Comparison of ENCODE assay signal across 19 cellular contexts in genomic region chr20:63544958-63545516, GRCh38. TPM values are rescaled to one million over a fixed set of nuclear protein-coding genes. Genes with fewer than 3 reads are reported as not detected.
A peak's percentile ranks its signal among the peaks of the same experiment; 100 is the strongest.
DNase-seq lines count a peak whose midpoint lies in the region; ATAC-seq, FAIRE-seq and TF ChIP-seq lines count a peak whose summit lies in the region.
"Had no signal": no experiment of that assay in that cellular context is flagged by ENCODE, and none has a peak within 500 bp of the region (broad histone marks: within the 10 kb centered on the region; RNA-seq: fewer than 3 reads in every experiment).

No MANE protein-coding gene starts in this region.

- peak; percentile 75 to 78 for DNase-seq in A549 (ENCODE audit: low read depth in 1 of 2, low spot score in 1 of 2)
- peak; percentile 98 for DNase-seq in HPDE6-E6E7 (ENCODE audit: extremely low spot score)
- DNase-seq in Peyer's patch = peak in 2 of 3 donors; percentile 75 to 76
- peak; percentile 95 for DNase-seq in keratinocyte (ENCODE audit: low read depth, low spot score)
- no peak for DNase-seq in activated naive CD8-positive, alpha-beta T cell treated with anti-CD3 and anti-CD28 coated beads for 36 hours
- no peak for DNase-seq in RPMI8226
- no peak for DNase-seq in CD4-positive, alpha-beta T cell
- DNase-seq in effector memory CD8-positive, alpha-beta T cell = no peak
- DNase-seq: activated CD4-positive, alpha-beta T cell treated with anti-CD3 and anti-CD28 coated beads for 1 hour; activated gamma-delta T cell treated with Interleukin-2 at 50 U/mL for 16 hours; aorta; GDM1; GOT3; mesenchymal stem cell; NCI-H2081; stimulated activated CD4-positive, alpha-beta T cell treated with anti-CD3 and anti-CD28 coated beads, Interleukin-1b, Interleukin-23, amount 100 ng/mL, for 48 hours had no signal

- POLR2A ChIA-PET in A549 (lab: Yijun Ruan, JAX) = interaction anchor here (0.7 kb wide), 1 partner anchor 320 kb away, joined by 3 read pairs; the partner anchor contains the start of gene TPD52L2
- POLR2A ChIA-PET in CD4-positive, alpha-beta T cell (lab: Charles Lee) = interaction anchor here (0.6 to 1.6 kb wide), 2 partner anchors 74 to 82 kb away, joined by 3 read pairs; partner anchors contain the start of gene GMEB2

- no peaks in the 10 kb centered on the region for H3K9me1 ChIP-seq in keratinocyte (ENCODE audit: control insufficient read depth, extremely low read depth, insufficient read depth, low read length)

- dilution Hi-C loops in keratinocyte (cut with MboI; ENCODE audit: extremely low pct_ligation_motif_present, low sequenced_read_pairs) = no loop called here

- H3K27me3 ChIP-seq in Peyer's patch (peaks cover 0 to 5% of the 10 kb centered on the region in 2 donors), keratinocyte (ENCODE audit: control insufficient read depth, extremely low read depth, insufficient read depth, low read length) (peaks cover 3% of the 10 kb centered on the region)
- peaks cover 3% of the 10 kb centered on the region for H3K27me3 ChIP-seq in CD4-positive, alpha-beta T cell (ENCODE audit: control insufficient read depth, insufficient read depth, low read length)

- peaks cover 10% of the 10 kb centered on the region for H3K27me3 Mint-ChIP-seq in activated naive CD8-positive, alpha-beta T cell treated with anti-CD3 and anti-CD28 coated beads for 36 hours
- no peaks in the 10 kb centered on the region for H3K27me3 Mint-ChIP-seq in CD4-positive, alpha-beta T cell
- H3K27me3 Mint-ChIP-seq in effector memory CD8-positive, alpha-beta T cell = peaks cover 15 to 42% of the 10 kb centered on the region in 2 donors

- no peak for TF ChIP-seq RAD21 in A549 (conservative IDR thresholded peaks at IDR 0.05 in 1 of 2, IDR thresholded peaks at IDR 0.05 in 1 of 2)

- intact Hi-C loops in CD4-positive, alpha-beta T cell (cut with DNase I, micrococcal nuclease) = no loop called here

- H3K27ac ChIP-seq in A549 = peak overlapping the region in 1 of 2 experiments; percentile 66; a peak in 3 of 6 replicates
- peak overlapping the region in 2 of 4 donors; percentile 46 to 57 for H3K27ac ChIP-seq in Peyer's patch
- H3K27ac ChIP-seq in keratinocyte (ENCODE audit: control insufficient read depth, insufficient read depth, low read length) = peak overlapping the region; percentile 67
- no peak overlapping the region for H3K27ac ChIP-seq in CD4-positive, alpha-beta T cell (ENCODE audit: low read depth, low read length)
- H3K27ac ChIP-seq: neutrophil had no signal

- no peaks in the 10 kb centered on the region for H3K79me2 ChIP-seq in keratinocyte (ENCODE audit: control insufficient read depth, insufficient read depth, low read length)

- no peaks in the 10 kb centered on the region for H3K9me3 Mint-ChIP-seq in activated naive CD8-positive, alpha-beta T cell treated with anti-CD3 and anti-CD28 coated beads for 36 hours
- H3K9me3 Mint-ChIP-seq in CD4-positive, alpha-beta T cell = no peaks in the 10 kb centered on the region
- H3K9me3 Mint-ChIP-seq in effector memory CD8-positive, alpha-beta T cell = no peaks in the 10 kb centered on the region

- FAIRE-seq in A549 (lab: Jason Lieb, UNC) = no peak
- FAIRE-seq in keratinocyte (lab: Jason Lieb, UNC) = peak; percentile 96
- FAIRE-seq: endothelial cell of umbilical vein, GM12892 had no signal

- H3K4me1 ChIP-seq in A549 (peaks cover 11% of the 10 kb centered on the region), Peyer's patch (peaks cover 0 to 37% (median 11%) of the 10 kb centered on the region in 4 donors), keratinocyte (ENCODE audit: control insufficient read depth, extremely low read depth, insufficient read depth, low read length) (peaks cover 40% of the 10 kb centered on the region)

- no peaks in the 10 kb centered on the region for H3K36me3 Mint-ChIP-seq in activated naive CD8-positive, alpha-beta T cell treated with anti-CD3 and anti-CD28 coated beads for 36 hours
- no peaks in the 10 kb centered on the region for H3K36me3 Mint-ChIP-seq in CD4-positive, alpha-beta T cell (ENCODE audit: low read depth)
- H3K36me3 Mint-ChIP-seq in effector memory CD8-positive, alpha-beta T cell (ENCODE audit: insufficient read depth) = peaks cover 5% of the 10 kb centered on the region

- H3K4me1 Mint-ChIP-seq in activated naive CD8-positive, alpha-beta T cell treated with anti-CD3 and anti-CD28 coated beads for 36 hours = peaks cover 3% of the 10 kb centered on the region
- H3K4me1 Mint-ChIP-seq in CD4-positive, alpha-beta T cell (ENCODE audit: low read depth) = no peaks in the 10 kb centered on the region
- peaks cover 5 to 8% of the 10 kb centered on the region in 2 donors for H3K4me1 Mint-ChIP-seq in effector memory CD8-positive, alpha-beta T cell (ENCODE audit: low read depth in 2 of 2)

- no peaks in the 10 kb centered on the region for H3K9me3 ChIP-seq in A549
- no peaks in the 10 kb centered on the region for H3K9me3 ChIP-seq in Peyer's patch
- no peaks in the 10 kb centered on the region for H3K9me3 ChIP-seq in keratinocyte (ENCODE audit: control insufficient read depth, low read depth, low read length)
- no peaks in the 10 kb centered on the region for H3K9me3 ChIP-seq in CD4-positive, alpha-beta T cell (ENCODE audit: control insufficient read depth, low read length)
- H3K9me3 ChIP-seq: neutrophil had no signal

- peak; percentile 38 to 59 for ATAC-seq in A549
- no peak for ATAC-seq in CD4-positive, alpha-beta T cell (ENCODE audit: poor library complexity)
- no peak for ATAC-seq in effector memory CD8-positive, alpha-beta T cell (replicated peaks)

- no peak for TF ChIP-seq EP300 in A549 (IDR thresholded peaks at IDR 0.05)

- no peak overlapping the region for H3K27ac Mint-ChIP-seq in activated naive CD8-positive, alpha-beta T cell treated with anti-CD3 and anti-CD28 coated beads for 36 hours
- no peak overlapping the region for H3K27ac Mint-ChIP-seq in CD4-positive, alpha-beta T cell
- H3K27ac Mint-ChIP-seq in effector memory CD8-positive, alpha-beta T cell = no peak overlapping the region

- CTCF ChIA-PET in A549 (lab: Yijun Ruan, JAX) = interaction anchor here (1.0 to 3.3 kb wide), 3 partner anchors 7 to 429 kb away, joined by 3 to 22 read pairs (median 4); partner anchors contain the start of gene PTK6
- CTCF ChIA-PET in CD4-positive, alpha-beta T cell (lab: Charles Lee) = no interaction called here

- 57% methylated on average over 6 of the region's 19 CpGs for WGBS in A549 (ENCODE audit: missing lambda C conversion rate)

- H3K4me2 ChIP-seq in A549 = peak overlapping the region; percentile 42; the same call in 2 of the 3 replicates
- H3K4me2 ChIP-seq in keratinocyte (ENCODE audit: control insufficient read depth, extremely low read depth, insufficient read depth, low read depth, low read length) = peak overlapping the region; percentile 49

- H3K4me3 Mint-ChIP-seq in activated naive CD8-positive, alpha-beta T cell treated with anti-CD3 and anti-CD28 coated beads for 36 hours = no peak overlapping the region
- H3K4me3 Mint-ChIP-seq in CD4-positive, alpha-beta T cell = no peak overlapping the region
- H3K4me3 Mint-ChIP-seq in effector memory CD8-positive, alpha-beta T cell = no peak overlapping the region

- TF ChIP-seq POLR2A in A549 (IDR thresholded peaks at IDR 0.05; ENCODE audit: low read length) (no peak), Peyer's patch (IDR thresholded peaks at IDR 0.05) (no peak)

- H2AFZ ChIP-seq in keratinocyte (ENCODE audit: control insufficient read depth, low read length) = no peak overlapping the region

- TF ChIP-seq CTCF in A549 (IDR thresholded peaks at IDR 0.05) (no peak), Peyer's patch (IDR thresholded peaks at IDR 0.05) (no peak), keratinocyte (optimal IDR thresholded peaks at IDR 0.05 in 1 of 3, IDR thresholded peaks at IDR 0.05 in 1 of 3, conservative IDR thresholded peaks at IDR 0.05 in 1 of 3; ENCODE audit: extremely low read depth in 1 of 3, insufficient read depth in 2 of 3, low read length in 3 of 3) (no peak)
- no peak for TF ChIP-seq CTCF in CD4-positive, alpha-beta T cell (IDR thresholded peaks at IDR 0.05)

- no peaks in the 10 kb centered on the region for H4K20me1 ChIP-seq in keratinocyte (ENCODE audit: control insufficient read depth, extremely low read depth, insufficient read depth, low read length)

- H3K4me3 ChIP-seq in A549 (no peak overlapping the region), Peyer's patch (no peak overlapping the region), keratinocyte (ENCODE audit: control insufficient read depth in 2 of 3, extremely low read depth in 1 of 3, insufficient read depth in 2 of 3, low read depth in 1 of 3, low read length in 3 of 3) (peak overlapping the region in 1 of 3 experiments; percentile 31)

- H3K9ac ChIP-seq in keratinocyte (ENCODE audit: control insufficient read depth, extremely low read depth, insufficient read depth, low read length) = peak overlapping the region; percentile 48

- H3K36me3 ChIP-seq in Peyer's patch = no peaks in the 10 kb centered on the region
- H3K36me3 ChIP-seq in keratinocyte (ENCODE audit: control insufficient read depth in 2 of 2, extremely low read depth in 1 of 2, insufficient read depth in 2 of 2, low read length in 2 of 2) = no peaks in the 10 kb centered on the region
- H3K36me3 ChIP-seq: neutrophil had no signal

RNA-seq across cellular contexts. Expression of gene SRMS, which starts 2.5 kb away (rescaled TPM):
- not detected in 2 replicates for polyA plus RNA-seq in A549 (2011; rRNA removed)
- not detected in 2 replicates for polyA plus RNA-seq in A549 (2012; cell fraction: cytosol; rRNA removed)
- polyA plus RNA-seq in A549 (2012; cell fraction: nucleus; rRNA removed) = 0.02 TPM in 1 of 2 replicates, not detected in the other
- polyA plus RNA-seq in A549 (2017; fragmentation: RNase III; extraction: RNeasy Plus Mini Kit Qiagen cat#74134 plus additional on column Dnase treatment) = not detected in 3 replicates
- not detected in 2 replicates for polyA minus RNA-seq in A549 (2011; rRNA and poly(A)+ RNA removed)
- not detected for total RNA-seq in Peyer's patch
- 0.10 to 0.32 TPM (median 0.14 TPM) in 3 replicates for polyA plus RNA-seq in keratinocyte
- polyA plus RNA-seq in keratinocyte (2011; ENCODE audit: low read depth) = not detected
- polyA plus RNA-seq in keratinocyte (2011; cell fraction: cytosol; rRNA removed) = 0.05 and 0.30 TPM in 2 replicates
- 0.52 and 0.97 TPM in 2 replicates for polyA plus RNA-seq in keratinocyte (2011; cell fraction: nucleus; rRNA removed)
- polyA plus RNA-seq in keratinocyte (2012; ENCODE audit: low replicate concordance) = 0.28 TPM in 1 of 2 replicates, not detected in the other
- polyA minus RNA-seq in keratinocyte = 0.13 to 1.3 TPM in 2 of 3 replicates, not detected in the other
- not detected for polyA minus RNA-seq in keratinocyte (2011; cell fraction: cytosol; rRNA and poly(A)+ RNA removed)
- polyA minus RNA-seq in keratinocyte (2011; cell fraction: nucleus; rRNA and poly(A)+ RNA removed) = 0.53 and 0.54 TPM in 2 replicates
- total RNA-seq in activated naive CD8-positive, alpha-beta T cell treated with anti-CD3 and anti-CD28 coated beads for 36 hours = not detected
- not detected for total RNA-seq in CD4-positive, alpha-beta T cell
- total RNA-seq: aorta, endothelial cell of umbilical vein had no signal
- polyA plus RNA-seq: aorta, endothelial cell of umbilical vein had no signal

RNA-seq across cellular contexts. Expression of gene PTK6, which starts 7.9 kb away (rescaled TPM):
- polyA plus RNA-seq in A549 (2011; rRNA removed) = 1.1 and 1.2 TPM in 2 replicates
- polyA plus RNA-seq in A549 (2012; cell fraction: cytosol; rRNA removed) = 1.3 and 1.8 TPM in 2 replicates
- polyA plus RNA-seq in A549 (2012; cell fraction: nucleus; rRNA removed) = 4.3 and 4.6 TPM in 2 replicates
- 1.6 to 2.2 TPM (median 2.0 TPM) in 3 replicates for polyA plus RNA-seq in A549 (2017; fragmentation: RNase III; extraction: RNeasy Plus Mini Kit Qiagen cat#74134 plus additional on column Dnase treatment)
- 0.54 and 0.91 TPM in 2 replicates for polyA minus RNA-seq in A549 (2011; rRNA and poly(A)+ RNA removed)
- 100 to 1,000 TPM in 1 of 4 donors, 10 to 100 TPM in 2, 1 to 10 TPM in 1; 8.3 to 109 (median 84.5) TPM for total RNA-seq in Peyer's patch
- polyA plus RNA-seq in keratinocyte = 28.5 to 38.9 TPM (median 37.0 TPM) in 3 replicates
- 10.8 TPM for polyA plus RNA-seq in keratinocyte (2011; ENCODE audit: low read depth)
- polyA plus RNA-seq in keratinocyte (2011; cell fraction: cytosol; rRNA removed) = 29.9 and 50.4 TPM in 2 replicates
- polyA plus RNA-seq in keratinocyte (2011; cell fraction: nucleus; rRNA removed) = 63.1 and 87.1 TPM in 2 replicates
- 32.1 and 36.7 TPM in 2 replicates for polyA plus RNA-seq in keratinocyte (2012; ENCODE audit: low replicate concordance)
- 18.9 to 27.3 TPM (median 23.5 TPM) in 3 replicates for polyA minus RNA-seq in keratinocyte
- polyA minus RNA-seq in keratinocyte (2011; cell fraction: cytosol; rRNA and poly(A)+ RNA removed) = 51.6 TPM
- polyA minus RNA-seq in keratinocyte (2011; cell fraction: nucleus; rRNA and poly(A)+ RNA removed) = 26.2 and 30.3 TPM in 2 replicates
- total RNA-seq in activated naive CD8-positive, alpha-beta T cell treated with anti-CD3 and anti-CD28 coated beads for 36 hours = under 1 TPM; 0.16 to 0.26 TPM
- under 1 TPM; 0.19 to 0.22 TPM for total RNA-seq in CD4-positive, alpha-beta T cell
- polyA plus RNA-seq: endothelial cell of umbilical vein had no signal

RNA-seq across cellular contexts. Expression of gene FNDC11, which starts 8.9 kb away (rescaled TPM):
- 0.09 and 0.18 TPM in 2 replicates for polyA plus RNA-seq in A549 (2011; rRNA removed)
- 0.24 and 0.26 TPM in 2 replicates for polyA plus RNA-seq in A549 (2012; cell fraction: cytosol; rRNA removed)
- polyA plus RNA-seq in A549 (2012; cell fraction: nucleus; rRNA removed) = 0.45 and 0.46 TPM in 2 replicates
- 0.10 to 0.16 TPM (median 0.14 TPM) in 3 replicates for polyA plus RNA-seq in A549 (2017; fragmentation: RNase III; extraction: RNeasy Plus Mini Kit Qiagen cat#74134 plus additional on column Dnase treatment)
- polyA minus RNA-seq in A549 (2011; rRNA and poly(A)+ RNA removed) = 0.34 TPM in 1 of 2 replicates, not detected in the other
- under 1 TPM in 1 of 4 donors, not detected in 3; 0.67 TPM for total RNA-seq in Peyer's patch
- 0.48 to 0.84 TPM (median 0.55 TPM) in 3 replicates for polyA plus RNA-seq in keratinocyte
- polyA plus RNA-seq in keratinocyte (2011; ENCODE audit: low read depth) = not detected
- 0.43 and 0.79 TPM in 2 replicates for polyA plus RNA-seq in keratinocyte (2011; cell fraction: cytosol; rRNA removed)
- 1.3 and 3.7 TPM in 2 replicates for polyA plus RNA-seq in keratinocyte (2011; cell fraction: nucleus; rRNA removed)
- 0.55 and 0.81 TPM in 2 replicates for polyA plus RNA-seq in keratinocyte (2012; ENCODE audit: low replicate concordance)
- 0.22 to 0.39 TPM (median 0.30 TPM) in 3 replicates for polyA minus RNA-seq in keratinocyte
- not detected for polyA minus RNA-seq in keratinocyte (2011; cell fraction: cytosol; rRNA and poly(A)+ RNA removed)
- polyA minus RNA-seq in keratinocyte (2011; cell fraction: nucleus; rRNA and poly(A)+ RNA removed) = 0.47 and 0.84 TPM in 2 replicates
- under 1 TPM; 0.10 to 0.20 TPM for total RNA-seq in activated naive CD8-positive, alpha-beta T cell treated with anti-CD3 and anti-CD28 coated beads for 36 hours
- 1 to 10 TPM; 1.7 to 1.8 TPM for total RNA-seq in CD4-positive, alpha-beta T cell

RNA-seq across cellular contexts. Expression of gene PPDPF, which starts 24.5 kb away (rescaled TPM):
- polyA plus RNA-seq in A549 (2011; rRNA removed) (4.6 and 7.7 TPM in 2 replicates), A549 (2017; fragmentation: RNase III; extraction: RNeasy Plus Mini Kit Qiagen cat#74134 plus additional on column Dnase treatment) (217 to 227 TPM (median 224 TPM) in 3 replicates), keratinocyte (8.8 to 68.4 TPM (median 16.4 TPM) in 3 replicates)
- 115 and 196 TPM in 2 replicates for polyA plus RNA-seq in A549 (2012; cell fraction: cytosol; rRNA removed)
- 41.3 and 97.2 TPM in 2 replicates for polyA plus RNA-seq in A549 (2012; cell fraction: nucleus; rRNA removed)
- 5.5 and 18.1 TPM in 2 replicates for polyA minus RNA-seq in A549 (2011; rRNA and poly(A)+ RNA removed)
- 100 to 1,000 TPM in 3 of 4 donors, 10 to 100 TPM in 1; 94.1 to 435 (median 193) TPM for total RNA-seq in Peyer's patch
- polyA plus RNA-seq in keratinocyte (2011; ENCODE audit: low read depth) = 71.8 TPM
- polyA plus RNA-seq in keratinocyte (2011; cell fraction: cytosol; rRNA removed) = 29.1 and 150 TPM in 2 replicates
- polyA plus RNA-seq in keratinocyte (2011; cell fraction: nucleus; rRNA removed) = 14.0 and 23.8 TPM in 2 replicates
- 239 and 414 TPM in 2 replicates for polyA plus RNA-seq in keratinocyte (2012; ENCODE audit: low replicate concordance)
- 5.2 to 107 TPM (median 12.5 TPM) in 3 replicates for polyA minus RNA-seq in keratinocyte
- polyA minus RNA-seq in keratinocyte (2011; cell fraction: cytosol; rRNA and poly(A)+ RNA removed) = 879 TPM
- polyA minus RNA-seq in keratinocyte (2011; cell fraction: nucleus; rRNA and poly(A)+ RNA removed) = 20.5 and 25.3 TPM in 2 replicates
- total RNA-seq in activated naive CD8-positive, alpha-beta T cell treated with anti-CD3 and anti-CD28 coated beads for 36 hours = 100 to 1,000 TPM; 128 to 136 TPM
- total RNA-seq in CD4-positive, alpha-beta T cell = 100 to 1,000 TPM; 249 to 251 TPM

RNA-seq across cellular contexts. Expression of gene HELZ2, which starts 29.0 kb away (rescaled TPM):
- polyA plus RNA-seq in A549 (2011; rRNA removed) (3.2 and 4.9 TPM in 2 replicates), A549 (2017; fragmentation: RNase III; extraction: RNeasy Plus Mini Kit Qiagen cat#74134 plus additional on column Dnase treatment) (4.5 to 5.0 TPM (median 4.8 TPM) in 3 replicates), keratinocyte (14.8 to 29.0 TPM (median 24.3 TPM) in 3 replicates)
- 3.3 and 6.0 TPM in 2 replicates for polyA plus RNA-seq in A549 (2012; cell fraction: cytosol; rRNA removed)
- 13.2 and 22.7 TPM in 2 replicates for polyA plus RNA-seq in A549 (2012; cell fraction: nucleus; rRNA removed)
- polyA minus RNA-seq in A549 (2011; rRNA and poly(A)+ RNA removed) = 6.9 and 8.9 TPM in 2 replicates
- 10 to 100 TPM; 32.2 to 42.0 (median 38.4) TPM for total RNA-seq in Peyer's patch
- 9.1 TPM for polyA plus RNA-seq in keratinocyte (2011; ENCODE audit: low read depth)
- 3.2 and 9.0 TPM in 2 replicates for polyA plus RNA-seq in keratinocyte (2011; cell fraction: cytosol; rRNA removed)
- 33.2 and 49.6 TPM in 2 replicates for polyA plus RNA-seq in keratinocyte (2011; cell fraction: nucleus; rRNA removed)
- polyA plus RNA-seq in keratinocyte (2012; ENCODE audit: low replicate concordance) = 9.0 and 56.9 TPM in 2 replicates
- polyA minus RNA-seq in keratinocyte = 62.1 to 141 TPM (median 70.0 TPM) in 3 replicates
- 92.3 TPM for polyA minus RNA-seq in keratinocyte (2011; cell fraction: cytosol; rRNA and poly(A)+ RNA removed)
- polyA minus RNA-seq in keratinocyte (2011; cell fraction: nucleus; rRNA and poly(A)+ RNA removed) = 251 and 345 TPM in 2 replicates
- 10 to 100 TPM; 22.2 to 22.6 TPM for total RNA-seq in activated naive CD8-positive, alpha-beta T cell treated with anti-CD3 and anti-CD28 coated beads for 36 hours
- total RNA-seq in CD4-positive, alpha-beta T cell = 10 to 100 TPM; 57.7 to 59.6 TPM

Comparison
In these comparisons a context has a peak if more than half of its experiments do, and no peak if none do; other contexts are left out.
1. ATAC-seq: peak in A549 (2 of 2); none in CD4-positive, alpha-beta T cell (single experiment) and effector memory CD8-positive, alpha-beta T cell (single experiment).
2. DNase-seq: peak in A549 (2 of 2), HPDE6-E6E7 (single experiment), Peyer's patch (2 of 3) and keratinocyte (single experiment); none in activated naive CD8-positive, alpha-beta T cell treated with anti-CD3 and anti-CD28 coated beads for 36 hours (single experiment), RPMI8226 (single experiment), CD4-positive, alpha-beta T cell (0 of 10) and effector memory CD8-positive, alpha-beta T cell (0 of 3).
3. RNA of gene PTK6, which starts 7.9 kb away (total RNA-seq): 8.3 to 109 TPM in Peyer's patch; 0.16 to 0.26 TPM in activated naive CD8-positive, alpha-beta T cell treated with anti-CD3 and anti-CD28 coated beads for 36 hours and 0.19 to 0.22 TPM in CD4-positive, alpha-beta T cell; every median in the first group is over 4 times any median in the second.